In genomic region chr4:84866295-84866694, GRCh38 we compare ENCODE assay signal across 1 cellular context.
TF ChIP-seq lines count a peak whose summit lies in the region.

No MANE protein-coding gene starts in this region.

TF ChIP-seq in IMR-90, 13 proteins besides CTCF, POLR2A, EP300 and RAD21:
- no peak for TF ChIP-seq MAZ (IDR thresholded peaks at IDR 0.05; ENCODE audit: borderline replicate concordance, low read depth, low read length)
TF ChIP-seq in IMR-90: peak in this region for 0.
